In genomic region chr4:78414116-78414515, GRCh38 we compare ENCODE assay signal across 16 cellular contexts.
"Had no signal": no experiment of that assay in that cellular context is flagged by ENCODE, and none has a peak within 500 bp of the region (broad histone marks: within the 10 kb centered on the region; RNA-seq: fewer than 3 reads in every experiment).

No MANE protein-coding gene starts in this region.

- H3K4me1 Mint-ChIP-seq: activated CD4-positive, alpha-beta T cell treated with anti-CD3 and anti-CD28 coated beads, Interleukin-2, amount 10 ng/mL, durations not matched to agents 7 days and 5 days had no signal

- H3K9me3 Mint-ChIP-seq: activated CD4-positive, alpha-beta T cell treated with anti-CD3 and anti-CD28 coated beads, Interleukin-2, amount 10 ng/mL, durations not matched to agents 7 days and 5 days; activated naive CD4-positive, alpha-beta T cell treated with anti-CD3 and anti-CD28 coated beads for 36 hours; brain; neural crest cell had no signal

- H3K27me3 Mint-ChIP-seq: brain had no signal

- ATAC-seq: gastroesophageal sphincter had no signal

- H3K4me3 Mint-ChIP-seq: activated CD4-positive, alpha-beta T cell treated with anti-CD3 and anti-CD28 coated beads, Interleukin-2, amount 10 ng/mL, durations not matched to agents 7 days and 5 days; activated naive CD4-positive, alpha-beta T cell treated with anti-CD3 and anti-CD28 coated beads for 36 hours; brain; neural crest cell had no signal

- H3K4me3 ChIP-seq: adrenal gland, gastroesophageal sphincter, sigmoid colon had no signal

- H3K9me3 ChIP-seq: adrenal gland, gastroesophageal sphincter, sigmoid colon had no signal

- H3K36me3 Mint-ChIP-seq: brain had no signal

- H3K36me3 ChIP-seq: adrenal gland, gastroesophageal sphincter, sigmoid colon had no signal

- DNase-seq: activated CD4-positive, alpha-beta T cell treated with anti-CD3 and anti-CD28 coated beads, Interleukin-2, amount 10 ng/mL, durations not matched to agents 7 days and 5 days; activated CD4-positive, CD25-positive, alpha-beta regulatory T cell; activated CD8-positive, alpha-beta memory T cell treated with anti-CD3 and anti-CD28 coated beads for 24 hours; activated naive CD4-positive, alpha-beta T cell treated with anti-CD3 and anti-CD28 coated beads for 36 hours; dermis blood vessel endothelial cell; erythroblast; kidney; sigmoid colon; stimulated activated CD4-positive, alpha-beta T cell treated with anti-CD3 and anti-CD28 coated beads, Interleukin-12 subunit alpha, Interleukin-12 subunit beta, amount 100 ng/mL, for 4 hours; stimulated activated naive CD4-positive, alpha-beta T cell; substantia nigra; trophoblast cell had no signal

- H3K4me1 ChIP-seq: adrenal gland had no signal

- H3K27ac Mint-ChIP-seq: activated CD4-positive, alpha-beta T cell treated with anti-CD3 and anti-CD28 coated beads, Interleukin-2, amount 10 ng/mL, durations not matched to agents 7 days and 5 days; activated naive CD4-positive, alpha-beta T cell treated with anti-CD3 and anti-CD28 coated beads for 36 hours had no signal
